In genomic region chr1:151147132-151147503, GRCh38 we compare ENCODE assay signal across 7 cellular contexts. TPM values are rescaled to one million over a fixed set of nuclear protein-coding genes. Genes with fewer than 3 reads are reported as not detected.
DNase-seq lines count a peak whose midpoint lies in the region; ATAC-seq, FAIRE-seq and TF ChIP-seq lines count a peak whose summit lies in the region.
"Had no signal": no experiment of that assay in that cellular context is flagged by ENCODE, and none has a peak within 500 bp of the region (broad histone marks: within the 10 kb centered on the region; RNA-seq: fewer than 3 reads in every experiment).

No MANE protein-coding gene starts in this region.

- H3K9ac ChIP-seq in Karpas-422 (ENCODE audit: low read length), result peak overlapping the region; percentile 77
- H3K9ac ChIP-seq in parathyroid adenoma, result no peak overlapping the region

- DNase-seq in Karpas-422, result no peak
- no peak for DNase-seq in coronary artery (ENCODE audit: low spot score)
- DNase-seq in D341Med (ENCODE audit: low spot score), result no peak
- DNase-seq in D721Med (ENCODE audit: insufficient read length, low spot score), result no peak

- H3K27ac ChIP-seq in Karpas-422 (ENCODE audit: low read length) (no peak overlapping the region), coronary artery (peak overlapping the region; percentile 72 to 80), parathyroid adenoma (peak overlapping the region; percentile 39)

- H3K4me1 ChIP-seq in Karpas-422 (ENCODE audit: low read length), result peaks cover 36% of the 10 kb centered on the region
- no peaks in the 10 kb centered on the region for H3K4me1 ChIP-seq in parathyroid adenoma

- FAIRE-seq in D721Med (lab: Jason Lieb, UNC), result no peak

- H2AFZ ChIP-seq in Karpas-422 (ENCODE audit: low read length) (peak overlapping the region; percentile 85), parathyroid adenoma (peak overlapping the region; percentile 94)

- H3K4me3 ChIP-seq in Karpas-422 (ENCODE audit: low read length), result peak overlapping the region; percentile 72
- H3K4me3 ChIP-seq in coronary artery, result peak overlapping the region; percentile 77
- H3K4me3 ChIP-seq in parathyroid adenoma (ENCODE audit: low read depth, low read length), result peak overlapping the region; percentile 61

- H3K79me2 ChIP-seq in Karpas-422 (ENCODE audit: low read length) (no peaks in the 10 kb centered on the region), parathyroid adenoma (no peaks in the 10 kb centered on the region)

- no peaks in the 10 kb centered on the region for H3K9me2 ChIP-seq in Karpas-422 (replicated peaks; ENCODE audit: insufficient read depth, low read length)

- H4K20me1 ChIP-seq in Karpas-422 (ENCODE audit: insufficient read depth, low read depth, low read length), result no peaks in the 10 kb centered on the region

- H3K36me3 ChIP-seq in Karpas-422 (ENCODE audit: insufficient read depth, low read length) (no peaks in the 10 kb centered on the region), parathyroid adenoma (ENCODE audit: control insufficient read depth, insufficient read depth, low read length) (no peaks in the 10 kb centered on the region)

- no peak for TF ChIP-seq CTCF in coronary artery (IDR thresholded peaks at IDR 0.05)
- TF ChIP-seq CTCF in parathyroid adenoma (IDR thresholded peaks at IDR 0.05), result no peak
- no peak for TF ChIP-seq CTCF in D721Med (IDR thresholded peaks at IDR 0.05; ENCODE audit: insufficient read depth, missing control alignments)

- no peaks in the 10 kb centered on the region for H3K9me3 ChIP-seq in Karpas-422 (ENCODE audit: low read length)
- no peaks in the 10 kb centered on the region for H3K9me3 ChIP-seq in parathyroid adenoma (ENCODE audit: control insufficient read depth, low read length)

- ATAC-seq in HG03095 (IDR thresholded peaks at IDR 0.05; ENCODE audit: unreplicated experiment), result no peak

- peak overlapping the region; percentile 89 for H3K4me2 ChIP-seq in Karpas-422 (ENCODE audit: low read depth, low read length, poor library complexity, severe bottlenecking)
- peak overlapping the region; percentile 78 for H3K4me2 ChIP-seq in parathyroid adenoma (ENCODE audit: low read length)

- H3K27me3 ChIP-seq in Karpas-422 (ENCODE audit: low read length) (no peaks in the 10 kb centered on the region), parathyroid adenoma (ENCODE audit: control insufficient read depth, insufficient read depth, low read length) (no peaks in the 10 kb centered on the region)

RNA-seq across cellular contexts. Expression of gene SEMA6C, which starts 0.7 kb away (rescaled TPM):
- total RNA-seq in Karpas-422 (2014; rRNA removed; shearing (Covaris generic); ENCODE audit: low replicate concordance), result 1.4 and 1.6 TPM in 2 replicates

RNA-seq across cellular contexts. Expression of gene TNFAIP8L2, which starts 9.3 kb away (rescaled TPM):
- 29.3 and 30.7 TPM in 2 replicates for total RNA-seq in Karpas-422 (2014; rRNA removed; shearing (Covaris generic); ENCODE audit: low replicate concordance)
- total RNA-seq: SK-MEL-5 had no signal

RNA-seq across cellular contexts. Expression of gene LYSMD1, which starts 18.6 kb away (rescaled TPM):
- total RNA-seq in Karpas-422 (2014; rRNA removed; shearing (Covaris generic); ENCODE audit: low replicate concordance), result 2.1 and 6.6 TPM in 2 replicates

RNA-seq across cellular contexts. Expression of gene SCNM1, which starts 18.8 kb away (rescaled TPM):
- 78.9 and 84.1 TPM in 2 replicates for total RNA-seq in Karpas-422 (2014; rRNA removed; shearing (Covaris generic); ENCODE audit: low replicate concordance)

RNA-seq across cellular contexts. Expression of gene TMOD4, which starts 28.7 kb away (rescaled TPM):
- 0.52 TPM in 1 of 2 replicates, not detected in the other for total RNA-seq in Karpas-422 (2014; rRNA removed; shearing (Covaris generic); ENCODE audit: low replicate concordance)
